In genomic region chr12:57693317-57693658, GRCh38 we compare ENCODE assay signal across 10 cellular contexts. TPM values are rescaled to one million over a fixed set of nuclear protein-coding genes. Genes with fewer than 3 reads are reported as not detected.
A peak's percentile ranks its signal among the peaks of the same experiment; 100 is the strongest.
DNase-seq lines count a peak whose midpoint lies in the region; ATAC-seq and TF ChIP-seq lines count a peak whose summit lies in the region.
"Had no signal": no experiment of that assay in that cellular context is flagged by ENCODE, and none has a peak within 500 bp of the region (broad histone marks: within the 10 kb centered on the region; RNA-seq: fewer than 3 reads in every experiment).

No MANE protein-coding gene starts in this region.

- H3K27me3 Mint-ChIP-seq in CD8-positive, alpha-beta memory T cell, result peaks cover 9 to 20% of the 10 kb centered on the region in 2 donors
- peaks cover 0 to 2% (median 2%) of the 10 kb centered on the region in 3 donors for H3K27me3 Mint-ChIP-seq in immature natural killer cell (ENCODE audit: low read depth in 3 of 3)

- no peak for ATAC-seq in RWPE2 (ENCODE audit: low read depth)

- H3K36me3 ChIP-seq in RWPE2 (ENCODE audit: low read depth), result peaks cover 28% of the 10 kb centered on the region
- H3K36me3 ChIP-seq in iPS-20b (ENCODE audit: insufficient read depth, low read depth, low read length), result peaks cover 19% of the 10 kb centered on the region; the same call in 1 of the 2 replicates
- H3K36me3 ChIP-seq in CD8-positive, alpha-beta memory T cell (ENCODE audit: insufficient read depth, low read length), result peaks cover 17% of the 10 kb centered on the region

- H3K36me3 Mint-ChIP-seq in CD8-positive, alpha-beta memory T cell, result peaks cover 6 to 28% (median 13%) of the 10 kb centered on the region in 3 donors
- peaks cover 10 to 27% (median 16%) of the 10 kb centered on the region in 3 donors for H3K36me3 Mint-ChIP-seq in immature natural killer cell
- H3K36me3 Mint-ChIP-seq: natural killer cell had no signal

- H3K9ac ChIP-seq in iPS-20b (ENCODE audit: low read depth, low read length), result no peak overlapping the region

- H3K27ac Mint-ChIP-seq in CD8-positive, alpha-beta memory T cell, result no peak overlapping the region
- no peak overlapping the region for H3K27ac Mint-ChIP-seq in immature natural killer cell
- H3K27ac Mint-ChIP-seq: natural killer cell had no signal

- CTCF ChIA-PET in CD8-positive, alpha-beta memory T cell (lab: Charles Lee), result interaction anchor here (0.7 to 2.0 kb wide), 8 partner anchors 26 to 247 kb away, joined by 3 to 8 read pairs (median 4); partner anchors contain the start of genes B4GALNT1 and GLI1

- H3K9me3 ChIP-seq in RWPE2 (ENCODE audit: severe bottlenecking), result no peaks in the 10 kb centered on the region
- H3K9me3 ChIP-seq in iPS-20b (ENCODE audit: insufficient read depth, low read depth, low read length), result no peaks in the 10 kb centered on the region; the same call in 1 of the 2 replicates
- H3K9me3 ChIP-seq in CD8-positive, alpha-beta memory T cell (ENCODE audit: low read length), result no peaks in the 10 kb centered on the region

- peak; percentile 26 for DNase-seq in activated T-cell treated with anti-CD3 and anti-CD28 coated beads, Interleukin-2, amount 50 U/mL, for 1 hour
- DNase-seq in activated T-cell treated with anti-CD3 and anti-CD28 coated beads for 4 hours (no peak), RWPE2 (ENCODE audit: low spot score) (no peak), substantia nigra (lab: John Stamatoyannopoulos, UW) (peak in 5 of 49 donors; percentile 27 to 52 (median 31)), immature natural killer cell (no peak), KG1 (lab: John Stamatoyannopoulos, UW) (no peak)
- no peak for DNase-seq in CD8-positive, alpha-beta memory T cell

- no peak overlapping the region for H3K27ac ChIP-seq in RWPE2 (ENCODE audit: poor library complexity, severe bottlenecking)
- no peak overlapping the region for H3K27ac ChIP-seq in iPS-20b (ENCODE audit: low read length)
- H3K27ac ChIP-seq in substantia nigra (ENCODE audit: low read depth, low read length, poor library complexity, severe bottlenecking), result peak overlapping the region; percentile 60
- no peak overlapping the region for H3K27ac ChIP-seq in CD8-positive, alpha-beta memory T cell (ENCODE audit: low read depth, low read length)

- no peak for TF ChIP-seq CTCF in RWPE2 (IDR thresholded peaks at IDR 0.05; ENCODE audit: poor library complexity, severe bottlenecking)

- POLR2A ChIA-PET in CD8-positive, alpha-beta memory T cell (lab: Charles Lee), result interaction anchor here (1.5 kb wide), 2 partner anchors 48 to 206 kb away, joined by 3 to 4 read pairs; no protein-coding TSS in a partner anchor

- no peaks in the 10 kb centered on the region for H3K4me1 ChIP-seq in RWPE2 (ENCODE audit: insufficient read depth, poor library complexity, severe bottlenecking)
- 0 out of 2 replicates have a peak, but pooled peaks cover 6% of the 10 kb centered on the region for H3K4me1 ChIP-seq in iPS-20b (ENCODE audit: insufficient read depth, low read length)
- peaks cover 18% of the 10 kb centered on the region for H3K4me1 ChIP-seq in CD8-positive, alpha-beta memory T cell (ENCODE audit: insufficient read depth, low read length)

- H3K4me3 ChIP-seq in RWPE2 (ENCODE audit: severe bottlenecking) (peak overlapping the region; percentile 2), iPS-20b (ENCODE audit: low read length) (peak overlapping the region; percentile 46; the same call in 1 of the 2 replicates)
- H3K4me3 ChIP-seq in CD8-positive, alpha-beta memory T cell (ENCODE audit: low read length), result no peak overlapping the region

- H3K27me3 ChIP-seq in RWPE2 (ENCODE audit: insufficient read depth, poor library complexity, severe bottlenecking), result no peaks in the 10 kb centered on the region
- no peaks in the 10 kb centered on the region for H3K27me3 ChIP-seq in iPS-20b (ENCODE audit: insufficient read depth, low read length)
- no peaks in the 10 kb centered on the region for H3K27me3 ChIP-seq in CD8-positive, alpha-beta memory T cell (ENCODE audit: insufficient read depth, low read length, poor library complexity, severe bottlenecking)

- H3K4me3 Mint-ChIP-seq in CD8-positive, alpha-beta memory T cell, result no peak overlapping the region
- H3K4me3 Mint-ChIP-seq in immature natural killer cell, result no peak overlapping the region
- H3K4me3 Mint-ChIP-seq: natural killer cell, T-cell had no signal

- H3K9me3 Mint-ChIP-seq in CD8-positive, alpha-beta memory T cell, result no peaks in the 10 kb centered on the region
- H3K9me3 Mint-ChIP-seq in immature natural killer cell, result no peaks in the 10 kb centered on the region
- H3K9me3 Mint-ChIP-seq: natural killer cell, T-cell had no signal

- peaks cover 2 to 16% (median 8%) of the 10 kb centered on the region in 3 donors for H3K4me1 Mint-ChIP-seq in CD8-positive, alpha-beta memory T cell
- peaks cover 9 to 11% of the 10 kb centered on the region in 2 donors for H3K4me1 Mint-ChIP-seq in immature natural killer cell

RNA-seq across cellular contexts. Expression of gene OS9, which starts 0.6 kb away (rescaled TPM):
- 100 to 1,000 TPM in 1 of 2 experiments, 10 to 100 TPM in 1; 96.8 to 103 TPM for total RNA-seq in CD8-positive, alpha-beta memory T cell
- polyA plus RNA-seq in CD8-positive, alpha-beta memory T cell, result 86.9 TPM
- polyA plus RNA-seq in immature natural killer cell, result 100 to 1,000 TPM in 1 of 3 donors, 10 to 100 TPM in 2; 54.2 to 111 (median 59.5) TPM

RNA-seq across cellular contexts. Expression of gene AGAP2, which starts 45.3 kb away (rescaled TPM):
- 10 to 100 TPM; 29.9 to 31.7 TPM for total RNA-seq in CD8-positive, alpha-beta memory T cell
- 6.4 TPM for polyA plus RNA-seq in CD8-positive, alpha-beta memory T cell
- polyA plus RNA-seq in immature natural killer cell, result 10 to 100 TPM in 1 of 3 donors, 1 to 10 TPM in 2; 1.4 to 10.5 (median 3.2) TPM

RNA-seq across cellular contexts. Expression of gene TSPAN31, which starts 51.6 kb away (rescaled TPM):
- 10 to 100 TPM; 12.0 to 13.0 TPM for total RNA-seq in CD8-positive, alpha-beta memory T cell
- polyA plus RNA-seq in CD8-positive, alpha-beta memory T cell, result 46.9 TPM
- 100 to 1,000 TPM in 1 of 3 donors, 10 to 100 TPM in 2; 62.1 to 103 (median 72.6) TPM for polyA plus RNA-seq in immature natural killer cell

RNA-seq across cellular contexts. Expression of gene CDK4, which starts 58.8 kb away (rescaled TPM):
- 100 to 1,000 TPM; 268 to 304 TPM for total RNA-seq in CD8-positive, alpha-beta memory T cell
- 76.0 TPM for polyA plus RNA-seq in CD8-positive, alpha-beta memory T cell
- polyA plus RNA-seq in immature natural killer cell, result 100 to 1,000 TPM in 1 of 3 donors, 10 to 100 TPM in 2; 68.7 to 133 (median 75.6) TPM
